22 cellular contexts compared by ENCODE assay signal in genomic region chr17:63753215-63753614, GRCh38. TPM values are rescaled to one million over a fixed set of nuclear protein-coding genes. Genes with fewer than 3 reads are reported as not detected.
DNase-seq lines count a peak whose midpoint lies in the region; ATAC-seq and TF ChIP-seq lines count a peak whose summit lies in the region.
"Had no signal": no experiment of that assay in that cellular context is flagged by ENCODE, and none has a peak within 500 bp of the region (broad histone marks: within the 10 kb centered on the region; RNA-seq: fewer than 3 reads in every experiment).

No MANE protein-coding gene starts in this region.

- H3K4me3 Mint-ChIP-seq in activated CD4-positive, alpha-beta T cell treated with anti-CD3 and anti-CD28 coated beads, Interleukin-2, amount 10 ng/mL, durations not matched to agents 7 days and 5 days, result no peak overlapping the region
- peak overlapping the region; percentile 5 for H3K4me3 Mint-ChIP-seq in activated T-helper 17 cell treated with anti-CD3 and anti-CD28 coated beads, Interleukin-2, amount 50 U/mL, for 72 hours
- H3K4me3 Mint-ChIP-seq in natural killer cell, result no peak overlapping the region
- H3K4me3 Mint-ChIP-seq in MCF 10A (ENCODE audit: unreplicated experiment), result no peak overlapping the region
- H3K4me3 Mint-ChIP-seq: activated naive CD8-positive, alpha-beta T cell treated with anti-CD3 and anti-CD28 coated beads, Interleukin-2, amount 50 U/mL, for 24 hours; H9 had no signal

- BruUV-seq in MCF 10A (replicated peaks; lab: Mats Ljungman, UMichigan), result no TSS peak

- peak overlapping the region; percentile 6 for H3K27ac Mint-ChIP-seq in activated CD4-positive, alpha-beta T cell treated with anti-CD3 and anti-CD28 coated beads, Interleukin-2, amount 10 ng/mL, durations not matched to agents 7 days and 5 days
- H3K27ac Mint-ChIP-seq in activated T-helper 17 cell treated with anti-CD3 and anti-CD28 coated beads, Interleukin-2, amount 50 U/mL, for 72 hours, result peak overlapping the region; percentile 44
- H3K27ac Mint-ChIP-seq in natural killer cell, result peak overlapping the region; percentile 35 to 45
- no peak overlapping the region for H3K27ac Mint-ChIP-seq in MCF 10A (ENCODE audit: low read depth, unreplicated experiment)
- H3K27ac Mint-ChIP-seq: activated naive CD8-positive, alpha-beta T cell treated with anti-CD3 and anti-CD28 coated beads, Interleukin-2, amount 50 U/mL, for 24 hours had no signal

- H3K4me2 ChIP-seq in GM23248 (ENCODE audit: unreplicated experiment), result no peak overlapping the region
- H3K4me2 ChIP-seq: BLaER1 had no signal

- H3K9ac ChIP-seq in GM23248, result no peak overlapping the region
- H3K9ac ChIP-seq: BLaER1 had no signal

- H3K36me3 Mint-ChIP-seq in activated CD4-positive, alpha-beta T cell treated with anti-CD3 and anti-CD28 coated beads, Interleukin-2, amount 10 ng/mL, durations not matched to agents 7 days and 5 days (ENCODE audit: low read depth), result peaks cover 48% of the 10 kb centered on the region
- H3K36me3 Mint-ChIP-seq in activated T-helper 17 cell treated with anti-CD3 and anti-CD28 coated beads, Interleukin-2, amount 50 U/mL, for 72 hours (ENCODE audit: low read depth), result peaks cover 97% of the 10 kb centered on the region
- H3K36me3 Mint-ChIP-seq in natural killer cell (peaks cover 19% of the 10 kb centered on the region), MCF 10A (ENCODE audit: insufficient read depth, unreplicated experiment) (peaks cover 92% of the 10 kb centered on the region)

- no peaks in the 10 kb centered on the region for H3K27me3 ChIP-seq in GM23248 (replicated peaks; ENCODE audit: insufficient read depth)
- H3K27me3 ChIP-seq: BLaER1, body of pancreas, heart left ventricle, upper lobe of right lung had no signal

- H3K9me3 Mint-ChIP-seq in activated CD4-positive, alpha-beta T cell treated with anti-CD3 and anti-CD28 coated beads, Interleukin-2, amount 10 ng/mL, durations not matched to agents 7 days and 5 days, result no peaks in the 10 kb centered on the region
- no peaks in the 10 kb centered on the region for H3K9me3 Mint-ChIP-seq in activated T-helper 17 cell treated with anti-CD3 and anti-CD28 coated beads, Interleukin-2, amount 50 U/mL, for 72 hours
- H3K9me3 Mint-ChIP-seq in natural killer cell (no peaks in the 10 kb centered on the region), MCF 10A (ENCODE audit: unreplicated experiment) (no peaks in the 10 kb centered on the region)
- H3K9me3 Mint-ChIP-seq: activated naive CD8-positive, alpha-beta T cell treated with anti-CD3 and anti-CD28 coated beads, Interleukin-2, amount 50 U/mL, for 24 hours; H9 had no signal

- in situ Hi-C loops in GM23248 (cut with MboI), result no loop called here

- ATAC-seq in activated T-helper 17 cell treated with anti-CD3 and anti-CD28 coated beads, Interleukin-2, amount 50 U/mL, for 72 hours (replicated peaks), result no peak
- peak in 1 of 3 donors; percentile 46 for ATAC-seq in natural killer cell
- ATAC-seq in HG02759 (IDR thresholded peaks at IDR 0.05; ENCODE audit: unreplicated experiment), result no peak
- ATAC-seq: activated naive CD8-positive, alpha-beta T cell treated with anti-CD3 and anti-CD28 coated beads, Interleukin-2, amount 50 U/mL, for 24 hours; body of pancreas; heart left ventricle; psoas muscle; upper lobe of right lung had no signal

- H3K36me3 ChIP-seq in GM23248 (ENCODE audit: low read depth), result peaks cover 71% of the 10 kb centered on the region

- no peak for TF ChIP-seq CTCF in natural killer cell (IDR thresholded peaks at IDR 0.05)
- TF ChIP-seq CTCF in MCF 10A (IDR thresholded peaks at IDR 0.05; ENCODE audit: unreplicated experiment), result no peak

- POLR2A ChIA-PET in activated CD4-positive, alpha-beta T cell treated with anti-CD3 and anti-CD28 coated beads, Interleukin-2, amount 10 ng/mL, durations not matched to agents 7 days and 5 days (lab: Charles Lee), result interaction anchor here (0.6 kb wide), 1 partner anchor 90 kb away, joined by 7 read pairs; no protein-coding TSS in a partner anchor
- POLR2A ChIA-PET in MCF 10A (lab: Yijun Ruan, JAX), result interaction anchor here (1.0 to 1.5 kb wide), 3 partner anchors 15 to 21 kb away, joined by 3 to 7 read pairs (median 3); no protein-coding TSS in a partner anchor

- no peaks in the 10 kb centered on the region for H3K4me1 ChIP-seq in GM23248 (ENCODE audit: insufficient read depth)
- H3K4me1 ChIP-seq: psoas muscle, upper lobe of right lung had no signal

- CTCF ChIA-PET in activated CD4-positive, alpha-beta T cell treated with anti-CD3 and anti-CD28 coated beads, Interleukin-2, amount 10 ng/mL, durations not matched to agents 7 days and 5 days (lab: Charles Lee), result interaction anchor here (0.8 to 1.3 kb wide), 2 partner anchors 23 to 55 kb away, joined by 3 read pairs; no protein-coding TSS in a partner anchor
- CTCF ChIA-PET in MCF 10A (lab: Yijun Ruan, JAX), result no interaction called here

- H3K9me2 ChIP-seq in GM23248 (ENCODE audit: insufficient read depth), result no peaks in the 10 kb centered on the region

- H3K4me3 ChIP-seq in GM23248, result no peak overlapping the region
- H3K4me3 ChIP-seq: BLaER1, body of pancreas, heart left ventricle, psoas muscle, upper lobe of right lung had no signal

- H2AFZ ChIP-seq in GM23248, result no peak overlapping the region

- intact Hi-C loops in natural killer cell (cut with micrococcal nuclease), result no loop called here
- intact Hi-C loops in MCF 10A (cut with micrococcal nuclease), result no loop called here

- H3K4me1 Mint-ChIP-seq in activated CD4-positive, alpha-beta T cell treated with anti-CD3 and anti-CD28 coated beads, Interleukin-2, amount 10 ng/mL, durations not matched to agents 7 days and 5 days, result peaks cover 19% of the 10 kb centered on the region
- H3K4me1 Mint-ChIP-seq in activated T-helper 17 cell treated with anti-CD3 and anti-CD28 coated beads, Interleukin-2, amount 50 U/mL, for 72 hours, result peaks cover 4% of the 10 kb centered on the region
- H3K4me1 Mint-ChIP-seq in natural killer cell (peaks cover 7 to 13% of the 10 kb centered on the region in 2 donors), MCF 10A (ENCODE audit: insufficient read depth, unreplicated experiment) (no peaks in the 10 kb centered on the region)
- H3K4me1 Mint-ChIP-seq: H9 had no signal

- 100% methylated on average over 1 of the region's 1 CpG for WGBS in GM23248 (ENCODE audit: low coverage in 1 of 2, low lambda C conversion rate in 2 of 2, missing lambda C conversion rate in 2 of 2), 2 experiments

- H3F3A ChIP-seq in GM23248 (ENCODE audit: insufficient read depth), result no peaks in the 10 kb centered on the region

- H3K79me2 ChIP-seq in GM23248 (ENCODE audit: insufficient read depth), result 0 out of 2 replicates have a peak, but pooled peaks cover 26% of the 10 kb centered on the region

- no peaks in the 10 kb centered on the region for H3K9me3 ChIP-seq in GM23248 (ENCODE audit: low read depth)
- H3K9me3 ChIP-seq: BLaER1, body of pancreas, heart left ventricle, psoas muscle, upper lobe of right lung had no signal

- DNase-seq in activated CD4-positive, alpha-beta T cell treated with anti-CD3 and anti-CD28 coated beads, Interleukin-2, amount 10 ng/mL, durations not matched to agents 7 days and 5 days, result no peak
- DNase-seq in activated CD4-positive, alpha-beta T cell treated with anti-CD3 and anti-CD28 coated beads, Interleukin-2, amount 50 U/mL, for 4 hours, result no peak
- DNase-seq in GM23248 (peak; percentile 27), natural killer cell (no peak), MCF 10A (ENCODE audit: unreplicated experiment) (no peak), NCI-H345 (lab: John Stamatoyannopoulos, UW) (no peak)
- DNase-seq: activated CD8-positive, alpha-beta memory T cell treated with anti-CD3 and anti-CD28 coated beads for 24 hours; activated naive CD8-positive, alpha-beta T cell treated with anti-CD3 and anti-CD28 coated beads, Interleukin-2, amount 50 U/mL, for 24 hours; body of pancreas; foreskin fibroblast; H9; heart left ventricle; NCI-H1092; NCI-H1930; NCI-H2227 treated with DMSO at 0.1 percent for 48 hours; psoas muscle; stimulated activated CD8-positive, alpha-beta memory T cell treated with anti-CD3 and anti-CD28 coated beads, Interleukin-4, amount 100 ng/mL, for 48 hours; upper lobe of right lung had no signal

- H3K27me3 Mint-ChIP-seq in activated CD4-positive, alpha-beta T cell treated with anti-CD3 and anti-CD28 coated beads, Interleukin-2, amount 10 ng/mL, durations not matched to agents 7 days and 5 days, result no peaks in the 10 kb centered on the region
- no peaks in the 10 kb centered on the region for H3K27me3 Mint-ChIP-seq in activated T-helper 17 cell treated with anti-CD3 and anti-CD28 coated beads, Interleukin-2, amount 50 U/mL, for 72 hours
- H3K27me3 Mint-ChIP-seq in natural killer cell (ENCODE audit: low read depth in 2 of 2) (no peaks in the 10 kb centered on the region), MCF 10A (ENCODE audit: insufficient read depth, unreplicated experiment) (no peaks in the 10 kb centered on the region)
- H3K27me3 Mint-ChIP-seq: activated naive CD8-positive, alpha-beta T cell treated with anti-CD3 and anti-CD28 coated beads, Interleukin-2, amount 50 U/mL, for 24 hours had no signal

- no peaks in the 10 kb centered on the region for H4K20me1 ChIP-seq in GM23248 (ENCODE audit: insufficient read depth)
- H4K20me1 ChIP-seq: BLaER1 had no signal

- H3K27ac ChIP-seq in GM23248, result no peak overlapping the region
- H3K27ac ChIP-seq: BLaER1, body of pancreas, epithelial cell of prostate, psoas muscle, upper lobe of right lung had no signal

RNA-seq across cellular contexts. Expression of gene STRADA, which starts 11.6 kb away (rescaled TPM):
- 10 to 100 TPM; 46.8 to 49.0 TPM for total RNA-seq in activated CD4-positive, alpha-beta T cell treated with anti-CD3 and anti-CD28 coated beads, Interleukin-2, amount 10 ng/mL, durations not matched to agents 7 days and 5 days
- total RNA-seq in GM23248 (2014; rRNA removed; shearing (Covaris generic)), result 13.9 and 15.7 TPM in 2 replicates
- 21.6 and 22.3 TPM in 2 replicates for polyA plus RNA-seq in GM23248 (2016; fragmentation: Nextera tagmentation; extraction: Ambion mirVana)
- total RNA-seq in activated T-helper 17 cell treated with anti-CD3 and anti-CD28 coated beads, Interleukin-2, amount 50 U/mL, for 72 hours, result 10 to 100 TPM; 49.0 to 56.8 TPM
- total RNA-seq in natural killer cell (10 to 100 TPM; 72.6 to 83.1 (median 78.2) TPM), MCF 10A (2022) (36.5 and 36.6 TPM in 2 replicates)

RNA-seq across cellular contexts. Expression of gene CCDC47, which starts 20.2 kb away (rescaled TPM):
- total RNA-seq in activated CD4-positive, alpha-beta T cell treated with anti-CD3 and anti-CD28 coated beads, Interleukin-2, amount 10 ng/mL, durations not matched to agents 7 days and 5 days, result 10 to 100 TPM; 59.2 to 65.4 TPM
- 72.2 and 74.2 TPM in 2 replicates for total RNA-seq in GM23248 (2014; rRNA removed; shearing (Covaris generic))
- 60.5 and 61.6 TPM in 2 replicates for polyA plus RNA-seq in GM23248 (2016; fragmentation: Nextera tagmentation; extraction: Ambion mirVana)
- 10 to 100 TPM; 75.5 to 99.9 TPM for total RNA-seq in activated T-helper 17 cell treated with anti-CD3 and anti-CD28 coated beads, Interleukin-2, amount 50 U/mL, for 72 hours
- total RNA-seq in natural killer cell (10 to 100 TPM; 37.9 to 45.2 (median 41.7) TPM), MCF 10A (2022) (86.4 and 114 TPM in 2 replicates)

RNA-seq across cellular contexts. Expression of gene DDX42, which starts 20.8 kb away (rescaled TPM):
- total RNA-seq in activated CD4-positive, alpha-beta T cell treated with anti-CD3 and anti-CD28 coated beads, Interleukin-2, amount 10 ng/mL, durations not matched to agents 7 days and 5 days, result 100 to 1,000 TPM; 122 to 153 TPM
- 49.6 and 52.6 TPM in 2 replicates for total RNA-seq in GM23248 (2014; rRNA removed; shearing (Covaris generic))
- 33.9 and 37.2 TPM in 2 replicates for polyA plus RNA-seq in GM23248 (2016; fragmentation: Nextera tagmentation; extraction: Ambion mirVana)
- total RNA-seq in activated T-helper 17 cell treated with anti-CD3 and anti-CD28 coated beads, Interleukin-2, amount 50 U/mL, for 72 hours, result 100 to 1,000 TPM; 119 to 121 TPM
- 100 to 1,000 TPM in 2 of 3 donors, 10 to 100 TPM in 1; 80.1 to 127 (median 110) TPM for total RNA-seq in natural killer cell
- 137 and 144 TPM in 2 replicates for total RNA-seq in MCF 10A (2022)

RNA-seq across cellular contexts. Expression of gene LIMD2, which starts 53.3 kb away (rescaled TPM):
- 100 to 1,000 TPM; 409 to 433 TPM for total RNA-seq in activated CD4-positive, alpha-beta T cell treated with anti-CD3 and anti-CD28 coated beads, Interleukin-2, amount 10 ng/mL, durations not matched to agents 7 days and 5 days
- 9.1 and 14.0 TPM in 2 replicates for total RNA-seq in GM23248 (2014; rRNA removed; shearing (Covaris generic))
- 13.6 and 15.8 TPM in 2 replicates for polyA plus RNA-seq in GM23248 (2016; fragmentation: Nextera tagmentation; extraction: Ambion mirVana)
- 100 to 1,000 TPM; 101 to 144 TPM for total RNA-seq in activated T-helper 17 cell treated with anti-CD3 and anti-CD28 coated beads, Interleukin-2, amount 50 U/mL, for 72 hours
- total RNA-seq in natural killer cell (100 to 1,000 TPM; 513 to 546 (median 524) TPM), MCF 10A (2022) (0.56 and 0.93 TPM in 2 replicates)
